Comparison of ENCODE assay signal across 1 cellular context in genomic region chr13:109737606-109738005, GRCh38.
TF ChIP-seq lines count a peak whose summit lies in the region.

No MANE protein-coding gene starts in this region.

TF ChIP-seq in SK-N-SH, 30 proteins besides CTCF, POLR2A, EP300 and RAD21 (continued from another document):
- no peak for TF ChIP-seq REST (IDR thresholded peaks at IDR 0.05; ENCODE audit: low read depth, low read length)
- TF ChIP-seq RXRA (IDR thresholded peaks at IDR 0.05; ENCODE audit: borderline replicate concordance, low read depth) = no peak
- TF ChIP-seq RCOR1 (IDR thresholded peaks at IDR 0.05; ENCODE audit: low read length) = no peak
- TF ChIP-seq FOSL2 (IDR thresholded peaks at IDR 0.05; ENCODE audit: borderline replicate concordance, low read depth) = no peak
- no peak for TF ChIP-seq TCF12 (IDR thresholded peaks at IDR 0.05)
- no peak for TF ChIP-seq TAF1 (IDR thresholded peaks at IDR 0.05; ENCODE audit: borderline replicate concordance, low read depth, low read length)
- no peak for TF ChIP-seq NFIC (IDR thresholded peaks at IDR 0.05; ENCODE audit: borderline replicate concordance)
- no peak for TF ChIP-seq GABPA (IDR thresholded peaks at IDR 0.05; ENCODE audit: low read depth)
- TF ChIP-seq FOXM1 (IDR thresholded peaks at IDR 0.05; ENCODE audit: low read depth) = no peak
- TF ChIP-seq TEAD4 (IDR thresholded peaks at IDR 0.05; ENCODE audit: borderline replicate concordance, insufficient read depth) = no peak
- TF ChIP-seq YY1 (IDR thresholded peaks at IDR 0.05; ENCODE audit: low read depth) = no peak
- no peak for TF ChIP-seq SMC3 (IDR thresholded peaks at IDR 0.05; ENCODE audit: low read depth, low read length)
- TF ChIP-seq MEF2A (IDR thresholded peaks at IDR 0.05; ENCODE audit: borderline replicate concordance, low read depth) = no peak
